Comparison of ENCODE assay signal across 8 cellular contexts in genomic region chr6:52995913-52996685, GRCh38. TPM values are rescaled to one million over a fixed set of nuclear protein-coding genes. Genes with fewer than 3 reads are reported as not detected.
DNase-seq lines count a peak whose midpoint lies in the region; ATAC-seq and TF ChIP-seq lines count a peak whose summit lies in the region.

No MANE protein-coding gene starts in this region.

- H3K9me3 Mint-ChIP-seq in activated naive CD4-positive, alpha-beta T cell treated with anti-CD3 and anti-CD28 coated beads, Interleukin-2, amount 50 U/mL, for 72 hours = no peaks in the 10 kb centered on the region

- H3K4me3 ChIP-seq in AG04450 (ENCODE audit: low read depth, low read length) (peak overlapping the region; percentile 34), HFF-Myc (replicated peaks; ENCODE audit: low read depth, low read length) (peak overlapping the region; percentile 29), Peyer's patch (peak overlapping the region; percentile 13 to 42 (median 29)), heart left ventricle (peak overlapping the region in 10 of 12 donors; percentile 26 to 80 (median 58))

- intact Hi-C loops in heart left ventricle (cut with DNase I) = loop anchor here in 5 of 10 donors (2.0 to 10.0 kb wide), 7 partner anchors 71 to 577 kb away; no protein-coding TSS in a partner anchor

- peaks cover 0 to 18% (median 0%) of the 10 kb centered on the region in 4 donors for H3K4me1 ChIP-seq in Peyer's patch
- peaks cover 0 to 25% (median 15%) of the 10 kb centered on the region in 12 donors for H3K4me1 ChIP-seq in heart left ventricle

- peak in 1 of 2 donors; percentile 1 for ATAC-seq in activated naive CD4-positive, alpha-beta T cell treated with anti-CD3 and anti-CD28 coated beads, Interleukin-2, amount 50 U/mL, for 72 hours
- ATAC-seq in heart left ventricle (peak in 2 of 4 donors; percentile 4 to 7), HG03175 (IDR thresholded peaks at IDR 0.05; ENCODE audit: unreplicated experiment) (no peak), HG02642 (IDR thresholded peaks at IDR 0.05; ENCODE audit: poor library complexity, unreplicated experiment) (no peak)

- no peak for TF ChIP-seq CTCF in AG04450 (IDR thresholded peaks at IDR 0.05; ENCODE audit: low read depth, low read length)
- no peak for TF ChIP-seq CTCF in HFF-Myc (IDR thresholded peaks at IDR 0.05; ENCODE audit: low read depth, low read length, missing control alignments)
- no peak for TF ChIP-seq CTCF in Peyer's patch (IDR thresholded peaks at IDR 0.05)
- TF ChIP-seq CTCF in heart left ventricle (IDR thresholded peaks at IDR 0.05) = no peak

- no peaks in the 10 kb centered on the region for H3K27me3 ChIP-seq in AG04450 (ENCODE audit: control insufficient read depth, insufficient read depth, low read length)
- H3K27me3 ChIP-seq in Peyer's patch = no peaks in the 10 kb centered on the region
- no peaks in the 10 kb centered on the region for H3K27me3 ChIP-seq in heart left ventricle

- peaks cover 0 to 9% of the 10 kb centered on the region in 2 donors for H3K36me3 Mint-ChIP-seq in activated naive CD4-positive, alpha-beta T cell treated with anti-CD3 and anti-CD28 coated beads, Interleukin-2, amount 50 U/mL, for 72 hours

- H3K27ac ChIP-seq in AG04450 (ENCODE audit: low read depth, low read length) (peak overlapping the region; percentile 13), Peyer's patch (peak overlapping the region; percentile 20 to 96 (median 86)), heart left ventricle (peak overlapping the region in 11 of 12 donors; percentile 58 to 98 (median 91))

- 15 to 22% (median 19%) methylated on average over 21 of the region's 21 CpGs for WGBS in heart left ventricle, 4 donors

- peak; percentile 74 for DNase-seq in AG04450 (ENCODE audit: low read depth, low spot score)
- peak; percentile 69 for DNase-seq in HFF-Myc (ENCODE audit: extremely low read depth, low read depth)
- peak in 2 of 3 donors; percentile 31 to 71 for DNase-seq in Peyer's patch
- peak in 1 of 2 donors; percentile 29 for DNase-seq in activated naive CD4-positive, alpha-beta T cell treated with anti-CD3 and anti-CD28 coated beads, Interleukin-2, amount 50 U/mL, for 72 hours (ENCODE audit: low spot score in 2 of 2)
- peak in 4 of 5 donors; percentile 44 to 51 (median 45) for DNase-seq in heart left ventricle
- peak; percentile 81 for DNase-seq in retina

- POLR2A ChIA-PET in AG04450 (lab: Yijun Ruan, JAX) = interaction anchor here (0.7 to 1.0 kb wide), 2 partner anchors 40 to 46 kb away, joined by 3 to 7 read pairs; no protein-coding TSS in a partner anchor

- no peak for TF ChIP-seq POLR2A in Peyer's patch (IDR thresholded peaks at IDR 0.05)
- TF ChIP-seq POLR2A in heart left ventricle (IDR thresholded peaks at IDR 0.05) = no peak

- peak overlapping the region; percentile 94 to 99 for H3K27ac Mint-ChIP-seq in activated naive CD4-positive, alpha-beta T cell treated with anti-CD3 and anti-CD28 coated beads, Interleukin-2, amount 50 U/mL, for 72 hours

- H3K9me3 ChIP-seq in AG04450 (ENCODE audit: control insufficient read depth, insufficient read depth, low read length) (no peaks in the 10 kb centered on the region), Peyer's patch (no peaks in the 10 kb centered on the region), heart left ventricle (no peaks in the 10 kb centered on the region)

- no peaks in the 10 kb centered on the region for H3K36me3 ChIP-seq in Peyer's patch
- H3K36me3 ChIP-seq in heart left ventricle = peaks cover 0 to 3% (median 0%) of the 10 kb centered on the region in 9 donors

- CTCF ChIA-PET in AG04450 (lab: Charles Lee) = interaction anchor here (0.6 to 3.9 kb wide), 32 partner anchors 8 to 593 kb away, joined by 3 to 45 read pairs (median 4); partner anchors contain the start of gene FBXO9

RNA-seq across cellular contexts. Expression of gene GSTA4, which starts 1.0 kb away (rescaled TPM):
- polyA plus RNA-seq in AG04450 (2011; rRNA removed) (60.2 and 76.7 TPM in 2 replicates), heart left ventricle (10 to 100 TPM in 1 of 2 donors, 1 to 10 TPM in 1; 9.8 to 10.5 TPM)
- polyA minus RNA-seq in AG04450 (2011; rRNA and poly(A)+ RNA removed) = 11.0 and 15.0 TPM in 2 replicates
- total RNA-seq in Peyer's patch (10 to 100 TPM; 13.9 to 17.9 (median 15.0) TPM), heart left ventricle (10 to 100 TPM in 8 of 9 donors, 1 to 10 TPM in 1; 8.5 to 17.0 (median 12.5) TPM)
- total RNA-seq in activated naive CD4-positive, alpha-beta T cell treated with anti-CD3 and anti-CD28 coated beads, Interleukin-2, amount 50 U/mL, for 72 hours = 1 to 10 TPM; 3.0 to 7.9 TPM

Comparison
In these comparisons a context has a peak if more than half of its experiments do, and no peak if none do; other contexts are left out.
1. H3K27ac ChIP-seq: peak in every context shown above with its lines; median percentile 91 in heart left ventricle; 86 in Peyer's patch; 13 in AG04450.